In the genomic region with DNA sequence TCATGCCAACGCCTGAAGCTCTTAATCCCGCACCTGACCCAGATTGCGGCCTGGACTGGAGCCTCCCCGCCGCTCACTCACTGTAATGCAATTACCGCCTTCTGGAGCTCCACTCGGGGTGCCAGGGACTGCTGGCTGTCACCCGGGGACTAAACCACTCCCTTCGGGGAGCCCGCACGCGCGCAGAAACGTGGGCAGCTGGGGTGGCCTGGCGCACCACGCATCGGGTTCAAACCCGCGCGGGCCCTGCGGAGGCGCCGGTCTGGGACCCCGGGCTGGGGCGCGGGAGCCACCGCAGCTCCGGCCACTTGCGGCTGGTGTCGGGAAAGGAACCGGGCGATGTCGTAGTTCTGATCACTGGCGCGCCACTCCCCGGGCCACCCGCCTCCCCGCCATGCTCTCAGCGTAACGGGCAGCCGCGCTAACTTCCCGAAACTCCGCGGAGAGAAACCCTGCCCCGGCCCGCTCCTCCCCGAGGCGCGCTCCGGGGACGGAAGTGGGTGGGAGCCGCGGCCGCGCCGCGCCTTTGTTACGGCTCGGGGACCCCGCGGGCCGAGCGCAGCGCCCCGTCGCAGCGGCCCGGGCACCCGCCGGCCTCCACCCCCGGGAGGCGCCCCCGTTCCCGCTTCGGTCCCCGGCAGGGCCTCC, we compare ENCODE assay signal across 1 cellular context.
TF ChIP-seq lines count a peak whose summit lies in the region.

No MANE protein-coding gene starts in this region.

TF ChIP-seq in HEK293, 187 proteins besides CTCF, POLR2A, EP300 and RAD21 (continued from another document):
- TF ChIP-seq, protein P1, sequence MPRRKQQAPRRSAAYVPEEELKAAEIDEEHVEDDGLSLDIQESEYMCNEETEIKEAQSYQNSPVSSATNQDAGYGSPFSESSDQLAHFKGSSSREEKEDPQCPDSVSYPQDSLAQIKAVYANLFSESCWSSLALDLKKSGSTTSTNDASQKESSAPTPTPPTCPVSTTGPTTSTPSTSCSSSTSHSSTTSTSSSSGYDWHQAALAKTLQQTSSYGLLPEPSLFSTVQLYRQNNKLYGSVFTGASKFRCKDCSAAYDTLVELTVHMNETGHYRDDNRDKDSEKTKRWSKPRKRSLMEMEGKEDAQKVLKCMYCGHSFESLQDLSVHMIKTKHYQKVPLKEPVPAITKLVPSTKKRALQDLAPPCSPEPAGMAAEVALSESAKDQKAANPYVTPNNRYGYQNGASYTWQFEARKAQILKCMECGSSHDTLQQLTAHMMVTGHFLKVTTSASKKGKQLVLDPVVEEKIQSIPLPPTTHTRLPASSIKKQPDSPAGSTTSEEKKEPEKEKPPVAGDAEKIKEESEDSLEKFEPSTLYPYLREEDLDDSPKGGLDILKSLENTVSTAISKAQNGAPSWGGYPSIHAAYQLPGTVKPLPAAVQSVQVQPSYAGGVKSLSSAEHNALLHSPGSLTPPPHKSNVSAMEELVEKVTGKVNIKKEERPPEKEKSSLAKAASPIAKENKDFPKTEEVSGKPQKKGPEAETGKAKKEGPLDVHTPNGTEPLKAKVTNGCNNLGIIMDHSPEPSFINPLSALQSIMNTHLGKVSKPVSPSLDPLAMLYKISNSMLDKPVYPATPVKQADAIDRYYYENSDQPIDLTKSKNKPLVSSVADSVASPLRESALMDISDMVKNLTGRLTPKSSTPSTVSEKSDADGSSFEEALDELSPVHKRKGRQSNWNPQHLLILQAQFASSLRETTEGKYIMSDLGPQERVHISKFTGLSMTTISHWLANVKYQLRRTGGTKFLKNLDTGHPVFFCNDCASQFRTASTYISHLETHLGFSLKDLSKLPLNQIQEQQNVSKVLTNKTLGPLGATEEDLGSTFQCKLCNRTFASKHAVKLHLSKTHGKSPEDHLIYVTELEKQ (tag by site-specific recombination; IDR thresholded peaks at IDR 0.05; ENCODE audit: borderline replicate concordance) = no peak
- TF ChIP-seq ZNF394 (tag by site-specific recombination; IDR thresholded peaks at IDR 0.05; ENCODE audit: borderline replicate concordance) (peak; percentile 11; the same call in 1 of the 2 replicates), ZNF114 (tag by site-specific recombination; IDR thresholded peaks at IDR 0.05) (no peak), ZFP37 (tag by site-specific recombination; IDR thresholded peaks at IDR 0.05) (peak; percentile 55; the same call in 1 of the 2 replicates), KLF9 (tag by site-specific recombination; IDR thresholded peaks at IDR 0.05; ENCODE audit: low read depth) (no peak; the same call in 1 of the 2 replicates), ZNF16 (tag by site-specific recombination; IDR thresholded peaks at IDR 0.05; ENCODE audit: low read depth) (no peak), REPIN1 (tag by site-specific recombination; IDR thresholded peaks at IDR 0.05; ENCODE audit: low read depth) (no peak), SP3 (tag by site-specific recombination; IDR thresholded peaks at IDR 0.05) (no peak; the same call in 1 of the 2 replicates), KLF8 (tag by site-specific recombination; IDR thresholded peaks at IDR 0.05) (peak; percentile 13; the same call in 1 of the 2 replicates), ZIC2 (tag by site-specific recombination; IDR thresholded peaks at IDR 0.05) (peak; percentile 84), ZNF600 (tag by site-specific recombination; IDR thresholded peaks at IDR 0.05) (peak; percentile 33; the same call in 1 of the 2 replicates), ZNF76 (tag by site-specific recombination; IDR thresholded peaks at IDR 0.05; ENCODE audit: borderline replicate concordance, low read depth) (peak; percentile 25; the same call in 1 of the 2 replicates), YY2 (tag by site-specific recombination; IDR thresholded peaks at IDR 0.05) (no peak), ZNF621 (tag by site-specific recombination; IDR thresholded peaks at IDR 0.05) (no peak)
- TF ChIP-seq, protein P2, sequence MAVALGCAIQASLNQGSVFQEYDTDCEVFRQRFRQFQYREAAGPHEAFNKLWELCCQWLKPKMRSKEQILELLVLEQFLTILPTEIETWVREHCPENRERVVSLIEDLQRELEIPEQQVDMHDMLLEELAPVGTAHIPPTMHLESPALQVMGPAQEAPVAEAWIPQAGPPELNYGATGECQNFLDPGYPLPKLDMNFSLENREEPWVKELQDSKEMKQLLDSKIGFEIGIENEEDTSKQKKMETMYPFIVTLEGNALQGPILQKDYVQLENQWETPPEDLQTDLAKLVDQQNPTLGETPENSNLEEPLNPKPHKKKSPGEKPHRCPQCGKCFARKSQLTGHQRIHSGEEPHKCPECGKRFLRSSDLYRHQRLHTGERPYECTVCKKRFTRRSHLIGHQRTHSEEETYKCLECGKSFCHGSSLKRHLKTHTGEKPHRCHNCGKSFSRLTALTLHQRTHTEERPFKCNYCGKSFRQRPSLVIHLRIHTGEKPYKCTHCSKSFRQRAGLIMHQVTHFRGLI (tag by site-specific recombination; IDR thresholded peaks at IDR 0.05) = peak; percentile 55
- TF ChIP-seq, protein P3, sequence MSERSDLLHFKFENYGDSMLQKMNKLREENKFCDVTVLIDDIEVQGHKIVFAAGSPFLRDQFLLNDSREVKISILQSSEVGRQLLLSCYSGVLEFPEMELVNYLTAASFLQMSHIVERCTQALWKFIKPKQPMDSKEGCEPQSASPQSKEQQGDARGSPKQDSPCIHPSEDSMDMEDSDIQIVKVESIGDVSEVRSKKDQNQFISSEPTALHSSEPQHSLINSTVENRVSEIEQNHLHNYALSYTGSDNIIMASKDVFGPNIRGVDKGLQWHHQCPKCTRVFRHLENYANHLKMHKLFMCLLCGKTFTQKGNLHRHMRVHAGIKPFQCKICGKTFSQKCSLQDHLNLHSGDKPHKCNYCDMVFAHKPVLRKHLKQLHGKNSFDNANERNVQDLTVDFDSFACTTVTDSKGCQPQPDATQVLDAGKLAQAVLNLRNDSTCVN (tag by site-specific recombination; optimal IDR thresholded peaks at IDR 0.05) = peak; percentile 58
- TF ChIP-seq, protein P4, sequence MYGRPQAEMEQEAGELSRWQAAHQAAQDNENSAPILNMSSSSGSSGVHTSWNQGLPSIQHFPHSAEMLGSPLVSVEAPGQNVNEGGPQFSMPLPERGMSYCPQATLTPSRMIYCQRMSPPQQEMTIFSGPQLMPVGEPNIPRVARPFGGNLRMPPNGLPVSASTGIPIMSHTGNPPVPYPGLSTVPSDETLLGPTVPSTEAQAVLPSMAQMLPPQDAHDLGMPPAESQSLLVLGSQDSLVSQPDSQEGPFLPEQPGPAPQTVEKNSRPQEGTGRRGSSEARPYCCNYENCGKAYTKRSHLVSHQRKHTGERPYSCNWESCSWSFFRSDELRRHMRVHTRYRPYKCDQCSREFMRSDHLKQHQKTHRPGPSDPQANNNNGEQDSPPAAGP (tag by site-specific recombination; IDR thresholded peaks at IDR 0.05) = peak; percentile 28; the same call in 1 of the 2 replicates
- TF ChIP-seq, protein P5, sequence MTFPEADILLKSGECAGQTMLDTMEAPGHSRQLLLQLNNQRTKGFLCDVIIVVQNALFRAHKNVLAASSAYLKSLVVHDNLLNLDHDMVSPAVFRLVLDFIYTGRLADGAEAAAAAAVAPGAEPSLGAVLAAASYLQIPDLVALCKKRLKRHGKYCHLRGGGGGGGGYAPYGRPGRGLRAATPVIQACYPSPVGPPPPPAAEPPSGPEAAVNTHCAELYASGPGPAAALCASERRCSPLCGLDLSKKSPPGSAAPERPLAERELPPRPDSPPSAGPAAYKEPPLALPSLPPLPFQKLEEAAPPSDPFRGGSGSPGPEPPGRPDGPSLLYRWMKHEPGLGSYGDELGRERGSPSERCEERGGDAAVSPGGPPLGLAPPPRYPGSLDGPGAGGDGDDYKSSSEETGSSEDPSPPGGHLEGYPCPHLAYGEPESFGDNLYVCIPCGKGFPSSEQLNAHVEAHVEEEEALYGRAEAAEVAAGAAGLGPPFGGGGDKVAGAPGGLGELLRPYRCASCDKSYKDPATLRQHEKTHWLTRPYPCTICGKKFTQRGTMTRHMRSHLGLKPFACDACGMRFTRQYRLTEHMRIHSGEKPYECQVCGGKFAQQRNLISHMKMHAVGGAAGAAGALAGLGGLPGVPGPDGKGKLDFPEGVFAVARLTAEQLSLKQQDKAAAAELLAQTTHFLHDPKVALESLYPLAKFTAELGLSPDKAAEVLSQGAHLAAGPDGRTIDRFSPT (tag by site-specific recombination; IDR thresholded peaks at IDR 0.05) = no peak
- TF ChIP-seq, protein P6, sequence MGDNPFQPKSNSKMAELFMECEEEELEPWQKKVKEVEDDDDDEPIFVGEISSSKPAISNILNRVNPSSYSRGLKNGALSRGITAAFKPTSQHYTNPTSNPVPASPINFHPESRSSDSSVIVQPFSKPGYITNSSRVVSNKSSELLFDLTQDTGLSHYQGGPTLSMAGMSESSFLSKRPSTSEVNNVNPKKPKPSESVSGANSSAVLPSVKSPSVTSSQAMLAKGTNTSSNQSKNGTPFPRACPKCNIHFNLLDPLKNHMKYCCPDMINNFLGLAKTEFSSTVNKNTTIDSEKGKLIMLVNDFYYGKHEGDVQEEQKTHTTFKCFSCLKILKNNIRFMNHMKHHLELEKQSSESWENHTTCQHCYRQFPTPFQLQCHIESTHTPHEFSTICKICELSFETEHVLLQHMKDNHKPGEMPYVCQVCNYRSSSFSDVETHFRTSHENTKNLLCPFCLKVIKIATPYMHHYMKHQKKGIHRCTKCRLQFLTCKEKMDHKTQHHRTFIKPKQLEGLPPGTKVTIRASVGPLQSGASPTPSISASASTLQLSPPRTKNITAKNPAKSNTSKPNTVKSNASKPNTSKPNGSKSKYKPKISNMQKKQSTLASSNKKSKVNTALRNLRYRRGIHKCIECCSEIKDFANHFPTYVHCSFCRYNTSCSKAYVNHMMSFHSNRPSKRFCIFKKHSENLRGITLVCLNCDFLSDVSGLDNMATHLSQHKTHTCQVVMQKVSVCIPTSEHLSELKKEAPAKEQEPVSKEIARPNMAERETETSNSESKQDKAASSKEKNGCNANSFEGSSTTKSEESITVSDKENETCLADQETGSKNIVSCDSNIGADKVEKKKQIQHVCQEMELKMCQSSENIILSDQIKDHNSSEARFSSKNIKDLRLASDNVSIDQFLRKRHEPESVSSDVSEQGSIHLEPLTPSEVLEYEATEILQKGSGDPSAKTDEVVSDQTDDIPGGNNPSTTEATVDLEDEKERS (tag by site-specific recombination; IDR thresholded peaks at IDR 0.05) = no peak
TF ChIP-seq in HEK293: peak in this region for 17.
